ENCODE assay signal across 17 cellular contexts in genomic region chr1:107019166-107019565, GRCh38.
"Had no signal": no experiment of that assay in that cellular context is flagged by ENCODE, and none has a peak within 500 bp of the region (broad histone marks: within the 10 kb centered on the region; RNA-seq: fewer than 3 reads in every experiment).

No MANE protein-coding gene starts in this region.

- H3K9me3 Mint-ChIP-seq: activated T-cell treated with anti-CD3 and anti-CD28 coated beads, Interleukin-2, amount 50 U/mL, for 24 hours; dendritic cell treated with granulocyte-macrophage colony-stimulating factor and Interleukin-4, amounts not matched to agents 40 ng/mL and 50 ng/mL, for 4 days; immature natural killer cell; natural killer cell; type B pancreatic cell had no signal

- H3K36me3 Mint-ChIP-seq: activated naive CD4-positive, alpha-beta T cell treated with anti-CD3 and anti-CD28 coated beads, Interleukin-2, amount 50 U/mL, for 24 hours; brain; immature natural killer cell; natural killer cell; type B pancreatic cell had no signal

- ATAC-seq: activated CD4-positive, CD25-positive, alpha-beta regulatory T cell treated with anti-CD3 and anti-CD28 coated beads, Interleukin-2, amount 50 U/mL, for 24 hours; left colon; natural killer cell; stimulated activated naive CD8-positive, alpha-beta T cell treated with anti-CD3 and anti-CD28 coated beads, Interleukin-15, Interleukin-2, amounts not matched to agents 100 U/mL and 50 U/mL, for 24 hours had no signal

- H3K36me3 ChIP-seq: suprapubic skin had no signal

- H3K27me3 ChIP-seq: suprapubic skin had no signal

- H3K27ac Mint-ChIP-seq: activated naive CD4-positive, alpha-beta T cell treated with anti-CD3 and anti-CD28 coated beads, Interleukin-2, amount 50 U/mL, for 24 hours; activated T-cell treated with anti-CD3 and anti-CD28 coated beads, Interleukin-2, amount 50 U/mL, for 24 hours; brain; dendritic cell treated with granulocyte-macrophage colony-stimulating factor and Interleukin-4, amounts not matched to agents 40 ng/mL and 50 ng/mL, for 4 days; immature natural killer cell; natural killer cell; type B pancreatic cell had no signal

- H3K9me3 ChIP-seq: suprapubic skin had no signal

- H3K4me1 Mint-ChIP-seq: activated naive CD4-positive, alpha-beta T cell treated with anti-CD3 and anti-CD28 coated beads, Interleukin-2, amount 50 U/mL, for 24 hours; brain; immature natural killer cell; natural killer cell had no signal

- DNase-seq: activated effector memory CD4-positive, alpha-beta T cell treated with Interleukin-2 at 50 U/mL for 16 hours; activated T-cell treated with anti-CD3 and anti-CD28 coated beads, Interleukin-2, amount 50 U/mL, for 24 hours; immature natural killer cell; left colon; natural killer cell; occipital lobe; stimulated activated CD4-positive, alpha-beta T cell treated with anti-CD3 and anti-CD28 coated beads, Interleukin-4, amount 100 ng/mL, for 1 hour; stimulated activated CD8-positive, alpha-beta memory T cell treated with anti-CD3 and anti-CD28 coated beads, Interleukin-4, amount 100 ng/mL, for 48 hours; stimulated activated naive CD8-positive, alpha-beta T cell treated with anti-CD3 and anti-CD28 coated beads, Interleukin-15, Interleukin-2, amounts not matched to agents 100 U/mL and 50 U/mL, for 24 hours; T-helper 2 cell had no signal

- H3K27me3 Mint-ChIP-seq: dendritic cell treated with granulocyte-macrophage colony-stimulating factor and Interleukin-4, amounts not matched to agents 40 ng/mL and 50 ng/mL, for 4 days; type B pancreatic cell had no signal

- H3K4me3 Mint-ChIP-seq: activated naive CD4-positive, alpha-beta T cell treated with anti-CD3 and anti-CD28 coated beads, Interleukin-2, amount 50 U/mL, for 24 hours; activated T-cell treated with anti-CD3 and anti-CD28 coated beads, Interleukin-2, amount 50 U/mL, for 24 hours; brain; dendritic cell treated with granulocyte-macrophage colony-stimulating factor and Interleukin-4, amounts not matched to agents 40 ng/mL and 50 ng/mL, for 4 days; immature natural killer cell; natural killer cell; type B pancreatic cell had no signal

- H3K27ac ChIP-seq: suprapubic skin had no signal

- H3K4me3 ChIP-seq: lung, suprapubic skin had no signal

- H3K4me1 ChIP-seq: suprapubic skin had no signal
